15 cellular contexts compared by ENCODE assay signal in genomic region chr14:103889313-103890051, GRCh38. TPM values are rescaled to one million over a fixed set of nuclear protein-coding genes. Genes with fewer than 3 reads are reported as not detected.
A peak's percentile ranks its signal among the peaks of the same experiment; 100 is the strongest.
DNase-seq lines count a peak whose midpoint lies in the region; ATAC-seq and TF ChIP-seq lines count a peak whose summit lies in the region.
"Had no signal": no experiment of that assay in that cellular context is flagged by ENCODE, and none has a peak within 500 bp of the region (broad histone marks: within the 10 kb centered on the region; RNA-seq: fewer than 3 reads in every experiment).

No MANE protein-coding gene starts in this region.

- no peak for ATAC-seq in activated CD8-positive, alpha-beta T cell treated with anti-CD3 and anti-CD28 coated beads for 36 hours
- no peak for ATAC-seq in stimulated activated naive B cell treated with anti-CD40 and anti-IgM and Interleukin-4, amounts not matched to agents 10 μg/mL and 1 μg/mL and 100 μg/mL, for 72 hours (replicated peaks)
- ATAC-seq in HG03565 (IDR thresholded peaks at IDR 0.05; ENCODE audit: unreplicated experiment) = no peak
- ATAC-seq: stimulated activated memory B cell treated with anti-CD40 and anti-IgM and Interleukin-4, amounts not matched to agents 10 μg/mL and 1 μg/mL and 100 μg/mL, for 72 hours had no signal

- intact Hi-C loops in colonic mucosa (cut with DNase I) = no loop called here
- intact Hi-C loops in activated CD8-positive, alpha-beta T cell treated with anti-CD3 and anti-CD28 coated beads for 36 hours (cut with micrococcal nuclease) = no loop called here

- CTCF ChIA-PET in activated CD8-positive, alpha-beta T cell treated with anti-CD3 and anti-CD28 coated beads for 36 hours (lab: Charles Lee) = interaction anchor here (2.6 kb wide), 1 partner anchor 11 kb away, joined by 8 read pairs; no protein-coding TSS in a partner anchor

- no peak overlapping the region for H3K4me3 ChIP-seq in ACC112 (ENCODE audit: low read depth, low read length)
- no peak overlapping the region for H3K4me3 ChIP-seq in colonic mucosa
- no peak overlapping the region for H3K4me3 ChIP-seq in mesendoderm (ENCODE audit: low read length)

- POLR2A ChIA-PET in activated CD8-positive, alpha-beta T cell treated with anti-CD3 and anti-CD28 coated beads for 36 hours (lab: Charles Lee) = no interaction called here

- H3K4ac ChIP-seq in mesendoderm (ENCODE audit: low read depth, low read length) = no peak overlapping the region

- no peak overlapping the region for H3K4me3 Mint-ChIP-seq in activated CD8-positive, alpha-beta T cell treated with anti-CD3 and anti-CD28 coated beads for 36 hours
- H3K4me3 Mint-ChIP-seq in stimulated activated naive B cell treated with anti-CD40 and anti-IgM and Interleukin-4, amounts not matched to agents 10 μg/mL and 1 μg/mL and 100 μg/mL, for 72 hours = no peak overlapping the region
- H3K4me3 Mint-ChIP-seq: activated CD4-positive, alpha-beta T cell treated with anti-CD3 and anti-CD28 coated beads, Interleukin-2, amount 10 ng/mL, durations not matched to agents 7 days and 5 days; nephron progenitor cell; stimulated activated memory B cell treated with anti-CD40 and anti-IgM and Interleukin-4, amounts not matched to agents 10 μg/mL and 1 μg/mL and 100 μg/mL, for 72 hours had no signal

- no peak for TF ChIP-seq EP300 in Ishikawa (IDR thresholded peaks at IDR 0.05; ENCODE audit: borderline replicate concordance)

- no peak overlapping the region for H3K18ac ChIP-seq in mesendoderm (ENCODE audit: low read length)

- no peaks in the 10 kb centered on the region for H3K36me3 Mint-ChIP-seq in activated CD8-positive, alpha-beta T cell treated with anti-CD3 and anti-CD28 coated beads for 36 hours (ENCODE audit: low read depth)
- no peaks in the 10 kb centered on the region for H3K36me3 Mint-ChIP-seq in stimulated activated naive B cell treated with anti-CD40 and anti-IgM and Interleukin-4, amounts not matched to agents 10 μg/mL and 1 μg/mL and 100 μg/mL, for 72 hours
- H3K36me3 Mint-ChIP-seq: stimulated activated memory B cell treated with anti-CD40 and anti-IgM and Interleukin-4, amounts not matched to agents 10 μg/mL and 1 μg/mL and 100 μg/mL, for 72 hours had no signal

- TF ChIP-seq CTCF in colonic mucosa (IDR thresholded peaks at IDR 0.05) = no peak
- TF ChIP-seq CTCF in activated CD8-positive, alpha-beta T cell treated with anti-CD3 and anti-CD28 coated beads for 36 hours (IDR thresholded peaks at IDR 0.05) = no peak

- no peaks in the 10 kb centered on the region for H3K27me3 Mint-ChIP-seq in activated CD8-positive, alpha-beta T cell treated with anti-CD3 and anti-CD28 coated beads for 36 hours
- H3K27me3 Mint-ChIP-seq in stimulated activated naive B cell treated with anti-CD40 and anti-IgM and Interleukin-4, amounts not matched to agents 10 μg/mL and 1 μg/mL and 100 μg/mL, for 72 hours = no peaks in the 10 kb centered on the region
- H3K27me3 Mint-ChIP-seq: activated CD4-positive, alpha-beta T cell treated with anti-CD3 and anti-CD28 coated beads, Interleukin-2, amount 10 ng/mL, durations not matched to agents 7 days and 5 days; stimulated activated memory B cell treated with anti-CD40 and anti-IgM and Interleukin-4, amounts not matched to agents 10 μg/mL and 1 μg/mL and 100 μg/mL, for 72 hours had no signal

- TF ChIP-seq RAD21 in Ishikawa (IDR thresholded peaks at IDR 0.05; ENCODE audit: low read depth) = no peak

- H2AFZ ChIP-seq in ACC112 (ENCODE audit: low read length, unreplicated experiment) = no peak overlapping the region

- no peak overlapping the region for H2BK15ac ChIP-seq in mesendoderm (replicated peaks; ENCODE audit: low read depth)

- no peaks in the 10 kb centered on the region for H3K79me1 ChIP-seq in mesendoderm (ENCODE audit: low read length)

- H4K5ac ChIP-seq in mesendoderm (ENCODE audit: low read length) = no peak overlapping the region

- no peak overlapping the region for H2BK120ac ChIP-seq in mesendoderm (ENCODE audit: low read depth, low read length)

- no peak overlapping the region for H3K4me2 ChIP-seq in mesendoderm (ENCODE audit: low read length)

- peak overlapping the region; percentile 28 to 82 for H3K9ac ChIP-seq in colonic mucosa (ENCODE audit: low read depth in 2 of 2, low read length in 2 of 2)
- H3K9ac ChIP-seq in mesendoderm (ENCODE audit: low read length) = no peak overlapping the region

- no peaks in the 10 kb centered on the region for H3K79me2 ChIP-seq in ACC112 (ENCODE audit: control insufficient read depth, insufficient read depth, low read length, unreplicated experiment)
- no peaks in the 10 kb centered on the region for H3K79me2 ChIP-seq in mesendoderm (ENCODE audit: control insufficient read depth, insufficient read depth, low read length)

- no peaks in the 10 kb centered on the region for H3K4me1 Mint-ChIP-seq in activated CD8-positive, alpha-beta T cell treated with anti-CD3 and anti-CD28 coated beads for 36 hours (ENCODE audit: low read depth)
- H3K4me1 Mint-ChIP-seq in stimulated activated naive B cell treated with anti-CD40 and anti-IgM and Interleukin-4, amounts not matched to agents 10 μg/mL and 1 μg/mL and 100 μg/mL, for 72 hours = peaks cover 0 to 2% of the 10 kb centered on the region in 2 donors
- H3K4me1 Mint-ChIP-seq: activated CD4-positive, alpha-beta T cell treated with anti-CD3 and anti-CD28 coated beads, Interleukin-2, amount 10 ng/mL, durations not matched to agents 7 days and 5 days; stimulated activated memory B cell treated with anti-CD40 and anti-IgM and Interleukin-4, amounts not matched to agents 10 μg/mL and 1 μg/mL and 100 μg/mL, for 72 hours had no signal

- H3K27me3 ChIP-seq in ACC112 (ENCODE audit: insufficient read depth, low read length) (no peaks in the 10 kb centered on the region), colonic mucosa (no peaks in the 10 kb centered on the region), mesendoderm (ENCODE audit: insufficient read depth, low read length, poor library complexity) (no peaks in the 10 kb centered on the region)

- H3K27ac ChIP-seq in ACC112 (ENCODE audit: low read depth, low read length) = peak overlapping the region; percentile 35; the same call in 1 of the 2 replicates
- H3K27ac ChIP-seq in colonic mucosa = peak overlapping the region; percentile 87
- no peak overlapping the region for H3K27ac ChIP-seq in mesendoderm (ENCODE audit: low read depth, low read length)

- DNase-seq in colonic mucosa (peak; percentile 86), mesendoderm (no peak), GF-D8 (lab: John Stamatoyannopoulos, UW) (no peak)
- no peak for DNase-seq in activated CD8-positive, alpha-beta T cell treated with anti-CD3 and anti-CD28 coated beads for 36 hours
- DNase-seq in stimulated activated naive B cell treated with anti-CD40 and anti-IgM and Interleukin-4, amounts not matched to agents 10 μg/mL and 1 μg/mL and 100 μg/mL, for 72 hours = no peak
- DNase-seq: activated CD4-positive, alpha-beta T cell treated with anti-CD3 and anti-CD28 coated beads, Interleukin-2, amount 10 ng/mL, durations not matched to agents 7 days and 5 days; activated gamma-delta T cell treated with Interleukin-2 at 50 U/mL for 16 hours; effector CD4-positive, alpha-beta T cell; Kasumi-1; NCI-H524; nephron progenitor cell had no signal

- no peaks in the 10 kb centered on the region for H3K9me3 Mint-ChIP-seq in activated CD8-positive, alpha-beta T cell treated with anti-CD3 and anti-CD28 coated beads for 36 hours
- H3K9me3 Mint-ChIP-seq in stimulated activated naive B cell treated with anti-CD40 and anti-IgM and Interleukin-4, amounts not matched to agents 10 μg/mL and 1 μg/mL and 100 μg/mL, for 72 hours = no peaks in the 10 kb centered on the region
- H3K9me3 Mint-ChIP-seq: activated CD4-positive, alpha-beta T cell treated with anti-CD3 and anti-CD28 coated beads, Interleukin-2, amount 10 ng/mL, durations not matched to agents 7 days and 5 days; nephron progenitor cell; stimulated activated memory B cell treated with anti-CD40 and anti-IgM and Interleukin-4, amounts not matched to agents 10 μg/mL and 1 μg/mL and 100 μg/mL, for 72 hours had no signal

- H3K23ac ChIP-seq in mesendoderm (ENCODE audit: low read length) = no peak overlapping the region

- H3K4me1 ChIP-seq in ACC112 (ENCODE audit: control insufficient read depth, insufficient read depth, low read length, unreplicated experiment) (peaks cover 10% of the 10 kb centered on the region), colonic mucosa (peaks cover 18% of the 10 kb centered on the region), mesendoderm (ENCODE audit: control insufficient read depth, low read depth, low read length) (no peaks in the 10 kb centered on the region)

- H3K36me3 ChIP-seq in ACC112 (ENCODE audit: insufficient read depth, low read length) (no peaks in the 10 kb centered on the region), colonic mucosa (no peaks in the 10 kb centered on the region), mesendoderm (ENCODE audit: control insufficient read depth, insufficient read depth, low read length) (no peaks in the 10 kb centered on the region)

- no peaks in the 10 kb centered on the region for H3K9me3 ChIP-seq in colonic mucosa

- no peak overlapping the region for H4K8ac ChIP-seq in mesendoderm (ENCODE audit: low read depth, low read length)

- H3K27ac Mint-ChIP-seq in activated CD8-positive, alpha-beta T cell treated with anti-CD3 and anti-CD28 coated beads for 36 hours = no peak overlapping the region
- H3K27ac Mint-ChIP-seq in stimulated activated naive B cell treated with anti-CD40 and anti-IgM and Interleukin-4, amounts not matched to agents 10 μg/mL and 1 μg/mL and 100 μg/mL, for 72 hours = no peak overlapping the region
- H3K27ac Mint-ChIP-seq: activated CD4-positive, alpha-beta T cell treated with anti-CD3 and anti-CD28 coated beads, Interleukin-2, amount 10 ng/mL, durations not matched to agents 7 days and 5 days; nephron progenitor cell; stimulated activated memory B cell treated with anti-CD40 and anti-IgM and Interleukin-4, amounts not matched to agents 10 μg/mL and 1 μg/mL and 100 μg/mL, for 72 hours had no signal

- peak overlapping the region; percentile 6 for H3K56ac ChIP-seq in mesendoderm (ENCODE audit: low read length)

- H2BK5ac ChIP-seq in mesendoderm (ENCODE audit: low read length) = no peak overlapping the region

- no peak overlapping the region for H2AK5ac ChIP-seq in mesendoderm (ENCODE audit: low read length)

- WGBS in mesendoderm (ENCODE audit: extremely low coverage, insufficient coverage, low lambda C conversion rate) = no CpG with 5 or more reads among the region's 31 CpGs

TF ChIP-seq in Ishikawa, 13 proteins besides CTCF, POLR2A, EP300 and RAD21 (continues in another document):
- TF ChIP-seq NFIC (IDR thresholded peaks at IDR 0.05) = no peak

RNA-seq across cellular contexts. Expression of gene TDRD9, which starts 38.8 kb away (rescaled TPM):
- total RNA-seq in colonic mucosa = 1 to 10 TPM in 1 of 2 donors, under 1 TPM in 1; 0.44 to 1.1 TPM
- 0.04 TPM for polyA plus RNA-seq in mesendoderm (2013, experiment 1 of 2)
- polyA plus RNA-seq in mesendoderm (2013, experiment 2 of 2) = not detected
- total RNA-seq in activated CD8-positive, alpha-beta T cell treated with anti-CD3 and anti-CD28 coated beads for 36 hours = 1 to 10 TPM; 1.2 to 1.6 TPM

RNA-seq across cellular contexts. Expression of gene PPP1R13B, which starts 42.1 kb away (rescaled TPM):
- total RNA-seq in colonic mucosa = 10 to 100 TPM; 41.1 to 48.3 TPM
- polyA plus RNA-seq in mesendoderm (2013, experiment 1 of 2) = 2.9 TPM
- polyA plus RNA-seq in mesendoderm (2013, experiment 2 of 2) = 3.3 TPM
- 10 to 100 TPM; 11.9 to 14.5 TPM for total RNA-seq in activated CD8-positive, alpha-beta T cell treated with anti-CD3 and anti-CD28 coated beads for 36 hours

RNA-seq across cellular contexts. Expression of gene RD3L, which starts 52.8 kb away (rescaled TPM):
- not detected for total RNA-seq in colonic mucosa
- not detected for polyA plus RNA-seq in mesendoderm (2013, experiment 1 of 2)
- polyA plus RNA-seq in mesendoderm (2013, experiment 2 of 2) = not detected
- not detected for total RNA-seq in activated CD8-positive, alpha-beta T cell treated with anti-CD3 and anti-CD28 coated beads for 36 hours
- total RNA-seq: activated CD4-positive, alpha-beta T cell treated with anti-CD3 and anti-CD28 coated beads, Interleukin-2, amount 10 ng/mL, durations not matched to agents 7 days and 5 days had no signal
